8 cellular contexts compared by ENCODE assay signal in the genomic region with DNA sequence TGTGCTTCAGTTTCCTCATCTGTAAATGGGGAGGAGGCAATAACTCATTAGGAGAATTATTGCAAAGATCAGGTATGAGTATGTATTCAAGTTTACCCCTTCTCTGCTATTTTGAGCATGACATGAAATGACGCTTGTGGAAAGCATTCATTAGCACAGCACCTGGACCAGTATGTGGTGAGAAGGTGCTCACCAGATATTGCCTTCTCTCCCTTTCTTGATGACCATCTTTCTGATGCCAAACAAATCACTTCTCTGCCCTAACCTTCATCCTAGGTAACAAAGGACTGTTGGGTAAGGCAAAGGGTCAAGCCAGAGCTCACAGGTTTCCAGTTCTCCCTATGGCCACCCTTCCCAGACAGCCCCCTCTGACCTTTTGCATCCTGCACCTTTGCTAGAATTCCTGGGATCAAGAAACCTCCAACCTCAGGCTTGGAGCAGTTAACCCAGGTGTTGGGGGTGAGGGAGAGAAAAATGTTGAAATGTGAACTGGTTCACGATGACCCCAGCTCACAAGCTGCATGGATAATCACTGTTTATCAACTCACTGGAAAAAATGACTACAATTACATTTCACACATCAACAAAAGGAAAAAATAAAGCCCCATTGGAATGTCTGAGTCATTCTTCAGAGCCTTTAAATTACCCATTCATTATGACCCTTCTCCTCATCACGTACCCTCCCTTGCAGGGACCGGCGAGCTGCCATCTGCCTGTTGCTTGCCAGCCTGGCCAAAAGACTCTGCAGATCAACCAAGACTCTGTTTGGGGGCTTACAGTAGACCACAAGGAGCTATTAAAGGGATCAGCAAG. TPM values are rescaled to one million over a fixed set of nuclear protein-coding genes. Genes with fewer than 3 reads are reported as not detected.
DNase-seq lines count a peak whose midpoint lies in the region; ATAC-seq, FAIRE-seq and TF ChIP-seq lines count a peak whose summit lies in the region.

No MANE protein-coding gene starts in this region.

- no peaks in the 10 kb centered on the region for H3K27me3 ChIP-seq in small intestine (ENCODE audit: control insufficient read depth in 2 of 2, insufficient read depth in 2 of 2, low read length in 2 of 2)

- no peaks in the 10 kb centered on the region for H3K9me3 ChIP-seq in small intestine (ENCODE audit: control insufficient read depth, low read depth)

- H3K36me3 ChIP-seq in small intestine (ENCODE audit: control insufficient read depth in 2 of 2, insufficient read depth in 2 of 2, low read length in 2 of 2): no peaks in the 10 kb centered on the region

- DNase-seq in H4 (ENCODE audit: low spot score): peak; percentile 79
- DNase-seq in RWPE1 (ENCODE audit: low spot score): peak; percentile 74
- DNase-seq in epithelial cell of esophagus (ENCODE audit: low read depth): peak; percentile 60
- peak; percentile 59 for DNase-seq in small intestine
- DNase-seq in NCI-H82 treated with DMSO at 0.1 percent for 48 hours (lab: John Stamatoyannopoulos, UW; ENCODE audit: unreplicated experiment): no peak
- no peak for DNase-seq in NOMO-1 treated with dmso at 0.1 percent for 144 hours (lab: John Stamatoyannopoulos, UW; ENCODE audit: unreplicated experiment)
- no peak for DNase-seq in DMS153 (lab: John Stamatoyannopoulos, UW)

- no peak overlapping the region for H3K4me3 ChIP-seq in epithelial cell of esophagus (ENCODE audit: low read length)
- H3K4me3 ChIP-seq in small intestine (ENCODE audit: low read depth in 1 of 2, low read length in 2 of 2): no peak overlapping the region

- CTCF ChIA-PET in RWPE1 (lab: Yijun Ruan, JAX): no interaction called here

- POLR2A ChIA-PET in RWPE1 (lab: Yijun Ruan, JAX; ENCODE audit: low non-redundant PET): no interaction called here

- no peak for ATAC-seq in GM18498 (IDR thresholded peaks at IDR 0.05; ENCODE audit: unreplicated experiment)

- TF ChIP-seq CTCF in RWPE1 (conservative IDR thresholded peaks at IDR 0.05; ENCODE audit: low read depth): no peak
- no peak for TF ChIP-seq CTCF in epithelial cell of esophagus (IDR thresholded peaks at IDR 0.05; ENCODE audit: insufficient read depth, low read depth, low read length, missing control alignments)

- FAIRE-seq in small intestine (lab: Jason Lieb, UNC): no peak

- peaks cover 5 to 6% of the 10 kb centered on the region in 2 donors for H3K4me1 ChIP-seq in small intestine (ENCODE audit: control insufficient read depth in 2 of 2, insufficient read depth in 1 of 2, low read depth in 1 of 2, low read length in 1 of 2)

- H3K27ac ChIP-seq in RWPE1 (peak overlapping the region; percentile 62), small intestine (ENCODE audit: low read depth in 1 of 2, low read length in 1 of 2) (peak overlapping the region in 1 of 2 donors; percentile 59)

- 36 to 50% (median 47%) methylated on average over 5 of the region's 5 CpGs for WGBS in small intestine, 3 donors

RNA-seq across cellular contexts. Expression of gene LBH, which starts 41.6 kb away (rescaled TPM):
- total RNA-seq in H4 (2014; rRNA removed; shearing (Covaris generic)): 23.7 and 25.3 TPM in 2 replicates
- polyA plus RNA-seq in small intestine: 10 to 100 TPM in 2 of 3 donors, 1 to 10 TPM in 1; 3.8 to 17.6 (median 12.2) TPM

Comparison
In these comparisons a context has a peak if more than half of its experiments do, and no peak if none do; other contexts are left out.
1. DNase-seq: peak in H4 (single experiment), RWPE1 (single experiment), epithelial cell of esophagus (single experiment) and small intestine (single experiment); none in NCI-H82 treated with DMSO at 0.1 percent for 48 hours (single experiment), NOMO-1 treated with dmso at 0.1 percent for 144 hours (single experiment) and DMS153 (single experiment).